Comparison of ENCODE assay signal across 1 cellular context in the genomic region with DNA sequence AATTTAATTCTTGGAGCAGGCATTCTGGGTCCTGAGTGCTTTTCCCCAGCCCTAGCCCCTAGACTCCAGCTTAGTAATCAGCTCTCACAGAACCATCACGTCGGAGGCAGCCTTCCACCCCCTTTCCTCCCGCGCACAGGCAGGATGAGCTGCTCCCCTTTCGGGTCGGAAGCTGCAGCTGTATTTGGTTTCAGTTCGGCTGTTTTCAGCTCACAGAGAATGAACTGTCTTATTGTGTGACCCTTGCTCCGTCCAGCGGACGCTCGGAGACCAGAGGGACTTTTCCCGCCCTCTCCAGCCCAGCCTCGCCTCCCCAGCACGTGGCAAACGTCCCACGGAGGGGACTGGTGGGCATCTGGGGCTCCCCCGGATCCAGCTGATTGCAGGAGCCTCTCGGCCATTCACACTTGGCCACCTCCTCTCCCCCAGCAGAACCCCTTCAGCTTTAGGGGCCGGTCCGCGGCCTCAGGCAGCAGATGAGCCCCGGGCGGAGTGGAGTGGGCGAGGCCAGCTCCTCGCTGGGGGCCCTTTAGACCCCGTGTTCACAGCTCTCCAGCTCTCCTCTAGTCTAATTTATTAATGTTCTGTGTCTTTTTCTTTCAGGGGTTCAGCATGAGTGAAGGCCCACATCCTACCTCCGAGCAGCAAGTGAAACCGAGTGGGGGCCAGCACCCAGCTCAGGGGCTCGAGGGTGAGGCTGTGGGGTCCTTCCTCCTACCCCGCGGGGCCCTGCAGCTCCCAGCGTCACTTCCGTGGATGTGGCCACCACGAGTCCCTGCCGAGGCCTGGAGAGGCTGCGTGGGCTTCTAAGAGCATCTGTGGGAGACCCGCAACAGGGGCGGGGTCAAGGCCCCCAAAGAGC.
TF ChIP-seq lines count a peak whose summit lies in the region.

No MANE protein-coding gene starts in this region.

TF ChIP-seq in HepG2, 621 proteins besides CTCF, POLR2A, EP300 and RAD21 (continued from another document and continues in another):
- peak; percentile 95 for TF ChIP-seq ZBTB10 (CRISPR knock-in tag; IDR thresholded peaks at IDR 0.05; ENCODE audit: borderline replicate concordance)
- TF ChIP-seq TOPORS (CRISPR knock-in tag; IDR thresholded peaks at IDR 0.05), result peak; percentile 87
- TF ChIP-seq ZC3H13 (CRISPR knock-in tag; IDR thresholded peaks at IDR 0.05), result peak; percentile 78
- peak; percentile 95; the same call in 1 of the 2 replicates for TF ChIP-seq MTA1 (CRISPR knock-in tag; IDR thresholded peaks at IDR 0.05; ENCODE audit: borderline replicate concordance)
- TF ChIP-seq STAG1 (CRISPR knock-in tag; IDR thresholded peaks at IDR 0.05), result no peak
- TF ChIP-seq MZF1 (CRISPR knock-in tag; IDR thresholded peaks at IDR 0.05; ENCODE audit: borderline replicate concordance), result 0 out of 2 replicates have a peak, but pooled peaks have one; percentile 76
- TF ChIP-seq, protein P1, sequence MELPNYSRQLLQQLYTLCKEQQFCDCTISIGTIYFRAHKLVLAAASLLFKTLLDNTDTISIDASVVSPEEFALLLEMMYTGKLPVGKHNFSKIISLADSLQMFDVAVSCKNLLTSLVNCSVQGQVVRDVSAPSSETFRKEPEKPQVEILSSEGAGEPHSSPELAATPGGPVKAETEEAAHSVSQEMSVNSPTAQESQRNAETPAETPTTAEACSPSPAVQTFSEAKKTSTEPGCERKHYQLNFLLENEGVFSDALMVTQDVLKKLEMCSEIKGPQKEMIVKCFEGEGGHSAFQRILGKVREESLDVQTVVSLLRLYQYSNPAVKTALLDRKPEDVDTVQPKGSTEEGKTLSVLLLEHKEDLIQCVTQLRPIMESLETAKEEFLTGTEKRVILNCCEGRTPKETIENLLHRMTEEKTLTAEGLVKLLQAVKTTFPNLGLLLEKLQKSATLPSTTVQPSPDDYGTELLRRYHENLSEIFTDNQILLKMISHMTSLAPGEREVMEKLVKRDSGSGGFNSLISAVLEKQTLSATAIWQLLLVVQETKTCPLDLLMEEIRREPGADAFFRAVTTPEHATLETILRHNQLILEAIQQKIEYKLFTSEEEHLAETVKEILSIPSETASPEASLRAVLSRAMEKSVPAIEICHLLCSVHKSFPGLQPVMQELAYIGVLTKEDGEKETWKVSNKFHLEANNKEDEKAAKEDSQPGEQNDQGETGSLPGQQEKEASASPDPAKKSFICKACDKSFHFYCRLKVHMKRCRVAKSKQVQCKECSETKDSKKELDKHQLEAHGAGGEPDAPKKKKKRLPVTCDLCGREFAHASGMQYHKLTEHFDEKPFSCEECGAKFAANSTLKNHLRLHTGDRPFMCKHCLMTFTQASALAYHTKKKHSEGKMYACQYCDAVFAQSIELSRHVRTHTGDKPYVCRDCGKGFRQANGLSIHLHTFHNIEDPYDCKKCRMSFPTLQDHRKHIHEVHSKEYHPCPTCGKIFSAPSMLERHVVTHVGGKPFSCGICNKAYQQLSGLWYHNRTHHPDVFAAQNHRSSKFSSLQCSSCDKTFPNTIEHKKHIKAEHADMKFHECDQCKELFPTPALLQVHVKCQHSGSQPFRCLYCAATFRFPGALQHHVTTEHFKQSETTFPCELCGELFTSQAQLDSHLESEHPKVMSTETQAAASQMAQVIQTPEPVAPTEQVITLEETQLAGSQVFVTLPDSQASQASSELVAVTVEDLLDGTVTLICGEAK (IDR thresholded peaks at IDR 0.05), result no peak
- TF ChIP-seq, protein P1 (CRISPR knock-in tag; IDR thresholded peaks at IDR 0.05), result peak; percentile 80
- TF ChIP-seq FOXP1 (IDR thresholded peaks at IDR 0.05), result no peak
- no peak for TF ChIP-seq FOXP1 (CRISPR knock-in tag; IDR thresholded peaks at IDR 0.05)
- peak; percentile 45; the same call in 1 of the 2 replicates for TF ChIP-seq RARA (CRISPR knock-in tag; IDR thresholded peaks at IDR 0.05)
- peak; percentile 89 for TF ChIP-seq NR0B2 (CRISPR knock-in tag; IDR thresholded peaks at IDR 0.05)
- 0 out of 2 replicates have a peak, but pooled peaks have one; percentile 49 for TF ChIP-seq ZNF318 (CRISPR knock-in tag; IDR thresholded peaks at IDR 0.05)
- TF ChIP-seq ELF4 (CRISPR knock-in tag; IDR thresholded peaks at IDR 0.05; ENCODE audit: borderline replicate concordance), result peak; percentile 35; the same call in 1 of the 2 replicates
- TF ChIP-seq HNF4G (IDR thresholded peaks at IDR 0.05; ENCODE audit: borderline replicate concordance, low read depth, low read length), result peak; percentile 71
- TF ChIP-seq HNF4G (CRISPR knock-in tag; IDR thresholded peaks at IDR 0.05; ENCODE audit: borderline replicate concordance, low read depth), result peak; percentile 58; the same call in 1 of the 2 replicates
- peak; percentile 81; the same call in 1 of the 2 replicates for TF ChIP-seq ZNF577 (CRISPR knock-in tag; IDR thresholded peaks at IDR 0.05; ENCODE audit: borderline replicate concordance, low read depth)
- TF ChIP-seq, protein P2, sequence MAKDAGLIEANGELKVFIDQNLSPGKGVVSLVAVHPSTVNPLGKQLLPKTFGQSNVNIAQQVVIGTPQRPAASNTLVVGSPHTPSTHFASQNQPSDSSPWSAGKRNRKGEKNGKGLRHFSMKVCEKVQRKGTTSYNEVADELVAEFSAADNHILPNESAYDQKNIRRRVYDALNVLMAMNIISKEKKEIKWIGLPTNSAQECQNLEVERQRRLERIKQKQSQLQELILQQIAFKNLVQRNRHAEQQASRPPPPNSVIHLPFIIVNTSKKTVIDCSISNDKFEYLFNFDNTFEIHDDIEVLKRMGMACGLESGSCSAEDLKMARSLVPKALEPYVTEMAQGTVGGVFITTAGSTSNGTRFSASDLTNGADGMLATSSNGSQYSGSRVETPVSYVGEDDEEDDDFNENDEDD (CRISPR knock-in tag; IDR thresholded peaks at IDR 0.05; ENCODE audit: borderline replicate concordance), result peak; percentile 100
- TF ChIP-seq ZBTB7B (CRISPR knock-in tag; IDR thresholded peaks at IDR 0.05), result peak; percentile 72; the same call in 1 of the 2 replicates
- TF ChIP-seq ZNF761 (CRISPR knock-in tag; conservative IDR thresholded peaks at IDR 0.05), result peak; percentile 89; the same call in 1 of the 2 replicates
- peak; percentile 89 for TF ChIP-seq HNF4A (CRISPR knock-in tag; IDR thresholded peaks at IDR 0.05)
- TF ChIP-seq SMAD9 (CRISPR knock-in tag; IDR thresholded peaks at IDR 0.05), result peak; percentile 69; the same call in 1 of the 2 replicates
- peak; percentile 72; the same call in 1 of the 2 replicates for TF ChIP-seq NFIB (CRISPR knock-in tag; IDR thresholded peaks at IDR 0.05; ENCODE audit: borderline replicate concordance)
- peak; percentile 19; the same call in 1 of the 2 replicates for TF ChIP-seq DRAP1 (CRISPR knock-in tag; IDR thresholded peaks at IDR 0.05)
- TF ChIP-seq, protein P3, sequence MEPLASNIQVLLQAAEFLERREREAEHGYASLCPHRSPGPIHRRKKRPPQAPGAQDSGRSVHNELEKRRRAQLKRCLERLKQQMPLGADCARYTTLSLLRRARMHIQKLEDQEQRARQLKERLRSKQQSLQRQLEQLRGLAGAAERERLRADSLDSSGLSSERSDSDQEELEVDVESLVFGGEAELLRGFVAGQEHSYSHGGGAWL (CRISPR knock-in tag; IDR thresholded peaks at IDR 0.05), result peak; percentile 90
- TF ChIP-seq ZNF256 (CRISPR knock-in tag; conservative IDR thresholded peaks at IDR 0.05), result peak; percentile 96
- peak; percentile 20; the same call in 1 of the 2 replicates for TF ChIP-seq NFYC (CRISPR knock-in tag; IDR thresholded peaks at IDR 0.05)
- peak; percentile 87; the same call in 1 of the 2 replicates for TF ChIP-seq ZSCAN12 (CRISPR knock-in tag; IDR thresholded peaks at IDR 0.05)
